ENCODE assay signal across 18 cellular contexts in the genomic region with DNA sequence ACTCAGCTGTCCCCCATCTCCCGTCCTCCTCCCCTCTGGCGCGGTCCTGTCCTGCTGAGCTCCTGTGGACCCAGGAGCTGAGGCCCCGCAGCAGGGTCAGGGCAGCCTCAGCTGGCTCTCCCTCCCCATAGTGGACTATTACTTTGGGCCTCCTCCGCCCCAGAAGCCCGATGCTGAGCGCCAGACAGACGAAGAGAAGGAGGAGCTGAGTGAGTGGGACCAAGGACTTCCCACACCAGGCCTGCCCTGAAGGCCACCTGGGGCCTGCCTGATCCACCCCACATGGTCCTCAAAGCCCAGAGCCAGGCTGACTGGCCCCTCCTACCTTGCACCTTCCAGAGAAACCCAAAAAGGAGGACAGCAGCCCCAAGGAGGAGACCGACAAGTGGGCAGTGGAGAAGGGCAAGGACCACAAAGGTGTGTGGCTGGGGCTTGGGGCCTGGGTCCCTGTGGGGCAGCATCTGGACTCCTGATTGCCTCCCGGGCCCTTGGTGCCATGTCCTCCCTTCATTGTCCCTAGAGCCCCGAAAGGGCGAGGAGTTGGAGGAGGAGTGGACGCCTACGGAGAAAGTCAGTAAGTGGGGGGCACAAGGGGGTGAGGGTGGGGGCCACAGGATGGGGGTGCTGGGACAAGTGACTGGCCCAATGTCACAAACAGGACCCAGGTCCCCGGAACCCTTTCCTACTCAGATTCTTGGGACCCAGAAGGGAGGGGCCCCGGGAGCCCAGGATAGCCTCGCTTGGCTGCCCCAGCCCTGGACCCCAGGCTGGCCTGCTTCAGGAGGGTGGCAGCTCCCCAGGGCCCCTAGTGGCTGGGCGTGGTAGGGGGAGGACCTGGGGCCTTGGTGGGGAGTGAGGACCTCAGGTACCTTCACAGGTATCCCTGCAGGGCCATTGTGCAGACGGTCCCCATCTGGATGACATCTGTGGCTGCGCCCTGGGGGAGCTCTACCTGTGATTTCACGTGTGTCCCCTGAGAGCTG. TPM values are rescaled to one million over a fixed set of nuclear protein-coding genes. Genes with fewer than 3 reads are reported as not detected.
DNase-seq lines count a peak whose midpoint lies in the region; ATAC-seq, FAIRE-seq and TF ChIP-seq lines count a peak whose summit lies in the region.
"Had no signal": no experiment of that assay in that cellular context is flagged by ENCODE, and none has a peak within 500 bp of the region (broad histone marks: within the 10 kb centered on the region; RNA-seq: fewer than 3 reads in every experiment).

No MANE protein-coding gene starts in this region.

- H3K79me2 ChIP-seq in K562 (ENCODE audit: control insufficient read depth, insufficient read depth, low read length) = no peaks in the 10 kb centered on the region

- CTCF ChIA-PET in K562 (lab: Yijun Ruan, JAX; ENCODE audit: low intra/inter-chr PET ratio) (no interaction called here), Calu3 (lab: Charles Lee) (no interaction called here)

- no peak for DNase-seq in activated CD4-positive, CD25-positive, alpha-beta regulatory T cell (lab: John Stamatoyannopoulos, UW)
- DNase-seq in GM13976 (ENCODE audit: low spot score) = peak; percentile 41
- DNase-seq in K562 (ENCODE audit: extremely low read depth in 1 of 4, low spot score in 3 of 4) = peak in 2 of 4 experiments; percentile 45 to 48
- DNase-seq in progenitor cell of endocrine pancreas (ENCODE audit: low spot score, unreplicated experiment) = no peak
- DNase-seq in SW 1271 (lab: John Stamatoyannopoulos, UW) = no peak
- no peak for DNase-seq in inferior parietal cortex (ENCODE audit: extremely low spot score)
- no peak for DNase-seq in Calu3
- DNase-seq: activated CD4-positive, alpha-beta T cell treated with anti-CD3 and anti-CD28 coated beads, Interleukin-2, amount 50 U/mL, for 1 hour; mammary epithelial cell; NK-92 treated with Interleukin-12 subunit alpha and Interleukin-12 subunit beta, amount 100 ng/mL, for 24 hours; SHP77; transverse colon had no signal

- intact Hi-C loops in K562 (cut with micrococcal nuclease) (no loop called here), Calu3 (cut with micrococcal nuclease; ENCODE audit: unreplicated experiment) (no loop called here)

- peaks cover 10 to 63% of the 10 kb centered on the region in 2 experiments; a peak in 4 of 5 replicates for H3K4me1 ChIP-seq in K562 (replicated peaks in 1 of 2; ENCODE audit: control insufficient read depth in 2 of 2, insufficient read depth in 2 of 2, low read length in 2 of 2)

- peaks cover 4% of the 10 kb centered on the region for H3K4me1 Mint-ChIP-seq in progenitor cell of endocrine pancreas (ENCODE audit: low read depth)
- H3K4me1 Mint-ChIP-seq in Calu3 (ENCODE audit: low read depth, unreplicated experiment) = peaks cover 6% of the 10 kb centered on the region

- H3K9me3 Mint-ChIP-seq in progenitor cell of endocrine pancreas (ENCODE audit: low read depth) = no peaks in the 10 kb centered on the region
- no peaks in the 10 kb centered on the region for H3K9me3 Mint-ChIP-seq in Calu3 (ENCODE audit: low read depth, unreplicated experiment)
- H3K9me3 Mint-ChIP-seq: nephron had no signal

- TF ChIP-seq POLR2A in K562 (conservative IDR thresholded peaks at IDR 0.05) = no peak

- H4K20me1 ChIP-seq in K562 (replicated peaks; ENCODE audit: control insufficient read depth, insufficient read depth, low read length) = peaks cover 23% of the 10 kb centered on the region

- no peak overlapping the region for H3K4me3 Mint-ChIP-seq in progenitor cell of endocrine pancreas (ENCODE audit: low read depth)
- H3K4me3 Mint-ChIP-seq in Calu3 (ENCODE audit: low read depth, unreplicated experiment) = no peak overlapping the region

- peaks cover under 1% of the 10 kb centered on the region; the same call in 1 of the 3 replicates for H3K36me3 ChIP-seq in K562 (ENCODE audit: control insufficient read depth, insufficient read depth, low read length)
- H3K36me3 ChIP-seq: transverse colon had no signal

- H3K27ac Mint-ChIP-seq in progenitor cell of endocrine pancreas (no peak overlapping the region), Calu3 (ENCODE audit: unreplicated experiment) (no peak overlapping the region)
- H3K27ac Mint-ChIP-seq: nephron had no signal

- H3K27me3 Mint-ChIP-seq in progenitor cell of endocrine pancreas = peaks cover 8% of the 10 kb centered on the region
- peaks cover 74% of the 10 kb centered on the region for H3K27me3 Mint-ChIP-seq in Calu3 (ENCODE audit: unreplicated experiment)

- peaks cover 9% of the 10 kb centered on the region for H3K9me1 ChIP-seq in K562 (ENCODE audit: control insufficient read depth, insufficient read depth, low read length)

- TF ChIP-seq RAD21 in K562 (CRISPR knock-in tag; conservative IDR thresholded peaks at IDR 0.05 in 1 of 2, IDR thresholded peaks at IDR 0.05 in 1 of 2) = no peak

- no peak for TF ChIP-seq EP300 in K562 (IDR thresholded peaks at IDR 0.05; ENCODE audit: low read length)

- TF ChIP-seq CTCF in GM13976 (IDR thresholded peaks at IDR 0.05; ENCODE audit: borderline replicate concordance, control extremely low read depth, extremely low read depth, insufficient read depth, missing control alignments) (no peak), K562 (IDR thresholded peaks at IDR 0.05 in 2 of 3, conservative IDR thresholded peaks at IDR 0.05 in 1 of 3; ENCODE audit: insufficient read depth in 2 of 3, low read depth in 1 of 3, low read length in 3 of 3) (peak; percentile 3 to 43 (median 20); a peak in 2 of 6 replicates), progenitor cell of endocrine pancreas (IDR thresholded peaks at IDR 0.05; ENCODE audit: unreplicated experiment) (peak; percentile 22), Calu3 (IDR thresholded peaks at IDR 0.05; ENCODE audit: unreplicated experiment) (no peak)

- H3K9me3 ChIP-seq in K562 (replicated peaks; ENCODE audit: control insufficient read depth, insufficient read depth, low read depth, low read length) = no peaks in the 10 kb centered on the region
- H3K9me3 ChIP-seq: A549, right atrium auricular region, transverse colon had no signal

- BruUV-seq in K562 (replicated peaks; lab: Mats Ljungman, UMichigan) = no TSS peak
- BruUV-seq in Calu3 (replicated peaks; lab: Mats Ljungman, UMichigan) = no TSS peak

- H3K27ac ChIP-seq in K562 (ENCODE audit: extremely low read depth, low read depth, low read length) = no peak overlapping the region
- H3K27ac ChIP-seq: A549, transverse colon had no signal

- WGBS in K562 (ENCODE audit: insufficient coverage, low coverage, missing lambda C conversion rate) = 14% methylated on average over 12 of the region's 21 CpGs

- peak; percentile 24 to 32 for ATAC-seq in activated CD4-positive, CD25-positive, alpha-beta regulatory T cell treated with anti-CD3 and anti-CD28 coated beads, Interleukin-2, amount 50 U/mL, for 24 hours
- peak; percentile 20; the same call in 2 of the 3 replicates for ATAC-seq in K562

- FAIRE-seq in K562 (lab: Jason Lieb, UNC) = no peak
- FAIRE-seq: A549, frontal cortex, GM18507 had no signal

- H3K4me2 ChIP-seq in K562 (ENCODE audit: insufficient read depth, low read length) = no peak overlapping the region
- H3K4me2 ChIP-seq: A549 had no signal

- H3K27me3 ChIP-seq in K562 (ENCODE audit: control insufficient read depth in 2 of 2, insufficient read depth in 2 of 2, low read length in 2 of 2) = peaks cover 19 to 51% of the 10 kb centered on the region in 2 experiments; a peak in 4 of 5 replicates
- H3K27me3 ChIP-seq: right atrium auricular region had no signal

- H3K4me3 ChIP-seq in K562 = no peak overlapping the region
- H3K4me3 ChIP-seq: A549, right atrium auricular region, transverse colon had no signal

- peaks cover 2% of the 10 kb centered on the region for H3K36me3 Mint-ChIP-seq in progenitor cell of endocrine pancreas (ENCODE audit: insufficient read depth)
- H3K36me3 Mint-ChIP-seq in Calu3 (ENCODE audit: insufficient read depth, unreplicated experiment) = peaks cover 26% of the 10 kb centered on the region

- H3K9ac ChIP-seq in K562 (ENCODE audit: insufficient read depth in 1 of 2, low read depth in 2 of 2, low read length in 2 of 2) = peak overlapping the region in 1 of 2 experiments; percentile 51; a peak in 1 of 4 replicates

- H2AFZ ChIP-seq in K562 (ENCODE audit: low read depth, low read length) = no peak overlapping the region

- POLR2A ChIA-PET in K562 (lab: Yijun Ruan, JAX) = interaction anchor here (0.8 kb wide), 1 partner anchor 14 kb away, joined by 3 read pairs; a partner anchor contains a TSS

- in situ Hi-C loops in GM13976 (cut with MboI; ENCODE audit: low sequenced_read_pairs, unreplicated experiment) (no loop called here), K562 (cut with MboI) (no loop called here)

RNA-seq across cellular contexts. Expression of a gene that starts 4.9 kb away (rescaled TPM):
- 1.3 and 8.8 TPM in 2 replicates for total RNA-seq in K562 (2011; cell fraction: chromatin; rRNA removed; ENCODE audit: low replicate concordance)
- 4.2 and 6.2 TPM in 2 replicates for total RNA-seq in K562 (2011; cell fraction: nucleolus; rRNA removed)
- 3.3 and 4.3 TPM in 2 replicates for total RNA-seq in K562 (2011; cell fraction: nucleoplasm; rRNA removed)
- total RNA-seq in K562 (2014; rRNA removed) (0.53 TPM in 1 of 2 replicates, not detected in the other), K562 (2014; rRNA removed; fragmentation: Illumina TruSeq; extraction: Trizol) (0.15 TPM in 1 of 2 replicates, not detected in the other), K562 (2015; rRNA removed; fragmentation: Illumina TruSeq; extraction: Trizol) (0.36 TPM in 1 of 2 replicates, not detected in the other), K562 (2021) (0.78 and 0.87 TPM in 2 replicates), progenitor cell of endocrine pancreas (52.2 and 57.5 TPM in 2 replicates), Calu3 (2022) (not detected in 2 replicates)
- polyA plus RNA-seq in K562 (2011; rRNA removed) (0.43 and 1.1 TPM in 2 replicates), K562 (2014; fragmentation: Illumina TruSeq; extraction: Trizol) (0.30 and 0.69 TPM in 2 replicates), K562 (2014; fragmentation: Nextera tagmentation; extraction: Ambion mirVana) (under 1 TPM in 1 of 2 experiments, not detected in 1; 0.04 TPM), K562 (2014; rRNA removed) (0.03 TPM in 1 of 2 replicates, not detected in the other)
- 0.48 and 0.60 TPM in 2 replicates for polyA plus RNA-seq in K562 (2011; cell fraction: cytosol; rRNA removed)
- polyA plus RNA-seq in K562 (2011; cell fraction: nucleus; rRNA removed) = 5.3 and 8.2 TPM in 2 replicates
- polyA plus RNA-seq in K562 (2012) = 0.57 and 1.3 TPM in 2 replicates
- 0.39 and 0.46 TPM in 2 replicates for polyA minus RNA-seq in K562 (2011; rRNA and poly(A)+ RNA removed)
- 1.0 and 1.8 TPM in 2 replicates for polyA minus RNA-seq in K562 (2011; cell fraction: cytosol; rRNA and poly(A)+ RNA removed)
- 0.67 and 1.1 TPM in 2 replicates for polyA minus RNA-seq in K562 (2011; cell fraction: nucleus; rRNA and poly(A)+ RNA removed)
- polyA plus RNA-seq: A549 had no signal

RNA-seq across cellular contexts. Expression of a gene that starts 14.3 kb away (rescaled TPM):
- 221 and 485 TPM in 2 replicates for total RNA-seq in K562 (2011; cell fraction: chromatin; rRNA removed; ENCODE audit: low replicate concordance)
- 288 and 305 TPM in 2 replicates for total RNA-seq in K562 (2011; cell fraction: nucleolus; rRNA removed)
- total RNA-seq in K562 (2011; cell fraction: nucleoplasm; rRNA removed) = 283 and 288 TPM in 2 replicates
- total RNA-seq in K562 (2014; rRNA removed) (225 and 257 TPM in 2 replicates), K562 (2014; rRNA removed; fragmentation: Illumina TruSeq; extraction: Trizol) (84.6 and 112 TPM in 2 replicates), K562 (2015; rRNA removed; fragmentation: Illumina TruSeq; extraction: Trizol) (148 and 153 TPM in 2 replicates), K562 (2021) (259 and 267 TPM in 2 replicates), progenitor cell of endocrine pancreas (95.4 and 104 TPM in 2 replicates), Calu3 (2022) (237 and 246 TPM in 2 replicates)
- polyA plus RNA-seq in K562 (2011; rRNA removed) (255 and 293 TPM in 2 replicates), K562 (2014; fragmentation: Illumina TruSeq; extraction: Trizol) (230 and 249 TPM in 2 replicates), K562 (2014; fragmentation: Nextera tagmentation; extraction: Ambion mirVana) (10 to 100 TPM; 29.7 to 82.9 TPM), K562 (2014; rRNA removed) (225 and 255 TPM in 2 replicates)
- polyA plus RNA-seq in K562 (2011; cell fraction: cytosol; rRNA removed) = 344 and 561 TPM in 2 replicates
- polyA plus RNA-seq in K562 (2011; cell fraction: nucleus; rRNA removed) = 643 and 644 TPM in 2 replicates
- polyA plus RNA-seq in K562 (2012) = 248 and 301 TPM in 2 replicates
- 64.0 and 99.2 TPM in 2 replicates for polyA minus RNA-seq in K562 (2011; rRNA and poly(A)+ RNA removed)
- polyA minus RNA-seq in K562 (2011; cell fraction: cytosol; rRNA and poly(A)+ RNA removed) = 89.3 and 91.7 TPM in 2 replicates
- polyA minus RNA-seq in K562 (2011; cell fraction: nucleus; rRNA and poly(A)+ RNA removed) = 95.6 and 131 TPM in 2 replicates

RNA-seq across cellular contexts. Expression of a gene that starts 26.7 kb away (rescaled TPM):
- total RNA-seq in K562 (2011; cell fraction: chromatin; rRNA removed; ENCODE audit: low replicate concordance) = 15.0 and 46.8 TPM in 2 replicates
- total RNA-seq in K562 (2011; cell fraction: nucleolus; rRNA removed) = 28.4 and 32.0 TPM in 2 replicates
- total RNA-seq in K562 (2011; cell fraction: nucleoplasm; rRNA removed) = 22.1 and 23.5 TPM in 2 replicates
- total RNA-seq in K562 (2014; rRNA removed) (4.1 and 6.5 TPM in 2 replicates), K562 (2014; rRNA removed; fragmentation: Illumina TruSeq; extraction: Trizol) (1.3 and 1.9 TPM in 2 replicates), K562 (2015; rRNA removed; fragmentation: Illumina TruSeq; extraction: Trizol) (4.2 and 4.8 TPM in 2 replicates), K562 (2021) (8.6 and 9.9 TPM in 2 replicates), progenitor cell of endocrine pancreas (33.3 and 33.8 TPM in 2 replicates), Calu3 (2022) (44.2 and 57.9 TPM in 2 replicates)
- polyA plus RNA-seq in K562 (2011; rRNA removed) (4.1 and 5.7 TPM in 2 replicates), K562 (2014; fragmentation: Illumina TruSeq; extraction: Trizol) (3.6 and 4.1 TPM in 2 replicates), K562 (2014; fragmentation: Nextera tagmentation; extraction: Ambion mirVana) (under 1 TPM; 0.51 to 0.70 TPM), K562 (2014; rRNA removed) (5.2 and 5.9 TPM in 2 replicates)
- 4.9 and 8.0 TPM in 2 replicates for polyA plus RNA-seq in K562 (2011; cell fraction: cytosol; rRNA removed)
- polyA plus RNA-seq in K562 (2011; cell fraction: nucleus; rRNA removed) = 22.0 and 33.1 TPM in 2 replicates
- 4.7 and 10.9 TPM in 2 replicates for polyA plus RNA-seq in K562 (2012)
- 4.8 and 6.4 TPM in 2 replicates for polyA minus RNA-seq in K562 (2011; rRNA and poly(A)+ RNA removed)
- 5.9 and 23.5 TPM in 2 replicates for polyA minus RNA-seq in K562 (2011; cell fraction: cytosol; rRNA and poly(A)+ RNA removed)
- polyA minus RNA-seq in K562 (2011; cell fraction: nucleus; rRNA and poly(A)+ RNA removed) = 16.4 and 23.2 TPM in 2 replicates

RNA-seq across cellular contexts. Expression of a gene that starts 32.1 kb away (rescaled TPM):
- not detected in 2 replicates for total RNA-seq in K562 (2011; cell fraction: chromatin; rRNA removed; ENCODE audit: low replicate concordance)
- total RNA-seq in K562 (2011; cell fraction: nucleolus; rRNA removed) = not detected in 2 replicates
- not detected in 2 replicates for total RNA-seq in K562 (2011; cell fraction: nucleoplasm; rRNA removed)
- not detected in 2 replicates for total RNA-seq in K562 (2014; rRNA removed)
- not detected in 2 replicates for total RNA-seq in K562 (2014; rRNA removed; fragmentation: Illumina TruSeq; extraction: Trizol)
- not detected in 2 replicates for total RNA-seq in K562 (2015; rRNA removed; fragmentation: Illumina TruSeq; extraction: Trizol)
- total RNA-seq in K562 (2021) = not detected in 2 replicates
- not detected in 2 replicates for polyA plus RNA-seq in K562 (2011; rRNA removed)
- 0.12 TPM in 1 of 2 replicates, not detected in the other for polyA plus RNA-seq in K562 (2011; cell fraction: cytosol; rRNA removed)
- 0.27 TPM in 1 of 2 replicates, not detected in the other for polyA plus RNA-seq in K562 (2011; cell fraction: nucleus; rRNA removed)
- not detected in 2 replicates for polyA plus RNA-seq in K562 (2012)
- polyA plus RNA-seq in K562 (2014; fragmentation: Illumina TruSeq; extraction: Trizol) = not detected in 2 replicates
- polyA plus RNA-seq in K562 (2014; fragmentation: Nextera tagmentation; extraction: Ambion mirVana) = not detected
- polyA plus RNA-seq in K562 (2014; rRNA removed) = not detected in 2 replicates
- not detected in 2 replicates for polyA minus RNA-seq in K562 (2011; rRNA and poly(A)+ RNA removed)
- polyA minus RNA-seq in K562 (2011; cell fraction: cytosol; rRNA and poly(A)+ RNA removed) = not detected in 2 replicates
- polyA minus RNA-seq in K562 (2011; cell fraction: nucleus; rRNA and poly(A)+ RNA removed) = not detected in 2 replicates
- 1.5 and 1.7 TPM in 2 replicates for total RNA-seq in progenitor cell of endocrine pancreas
- total RNA-seq in Calu3 (2022) = not detected in 2 replicates
- total RNA-seq: transverse colon had no signal
- polyA plus RNA-seq: A549 had no signal

RNA-seq across cellular contexts. Expression of a gene that starts 43.7 kb away (rescaled TPM):
- not detected in 2 replicates for total RNA-seq in K562 (2011; cell fraction: chromatin; rRNA removed; ENCODE audit: low replicate concordance)
- 0.50 and 0.53 TPM in 2 replicates for total RNA-seq in K562 (2011; cell fraction: nucleolus; rRNA removed)
- not detected in 2 replicates for total RNA-seq in K562 (2011; cell fraction: nucleoplasm; rRNA removed)
- total RNA-seq in K562 (2014; rRNA removed) (not detected in 2 replicates), K562 (2014; rRNA removed; fragmentation: Illumina TruSeq; extraction: Trizol) (not detected in 2 replicates), K562 (2015; rRNA removed; fragmentation: Illumina TruSeq; extraction: Trizol) (not detected in 2 replicates), K562 (2021) (not detected in 2 replicates), progenitor cell of endocrine pancreas (1.8 and 2.5 TPM in 2 replicates), Calu3 (2022) (0.87 TPM in 1 of 2 replicates, not detected in the other)
- polyA plus RNA-seq in K562 (2011; rRNA removed) (not detected in 2 replicates), K562 (2014; fragmentation: Illumina TruSeq; extraction: Trizol) (not detected in 2 replicates), K562 (2014; fragmentation: Nextera tagmentation; extraction: Ambion mirVana) (not detected), K562 (2014; rRNA removed) (not detected in 2 replicates)
- polyA plus RNA-seq in K562 (2011; cell fraction: cytosol; rRNA removed) = 0.12 TPM in 1 of 2 replicates, not detected in the other
- polyA plus RNA-seq in K562 (2011; cell fraction: nucleus; rRNA removed) = 0.14 TPM in 1 of 2 replicates, not detected in the other
- not detected in 2 replicates for polyA plus RNA-seq in K562 (2012)
- not detected in 2 replicates for polyA minus RNA-seq in K562 (2011; rRNA and poly(A)+ RNA removed)
- not detected in 2 replicates for polyA minus RNA-seq in K562 (2011; cell fraction: cytosol; rRNA and poly(A)+ RNA removed)
- not detected in 2 replicates for polyA minus RNA-seq in K562 (2011; cell fraction: nucleus; rRNA and poly(A)+ RNA removed)
- total RNA-seq: mammary epithelial cell had no signal
- polyA plus RNA-seq: A549, mammary epithelial cell had no signal

Comparison
In these comparisons a context has a peak if more than half of its experiments do, and no peak if none do; other contexts are left out.
1. CTCF ChIP-seq: peak in K562 (3 of 3) and progenitor cell of endocrine pancreas (single experiment); none in GM13976 (single experiment) and Calu3 (single experiment).